17 cellular contexts compared by ENCODE assay signal in genomic region chr6:11437824-11438459, GRCh38.
DNase-seq lines count a peak whose midpoint lies in the region; ATAC-seq and TF ChIP-seq lines count a peak whose summit lies in the region.
"Had no signal": no experiment of that assay in that cellular context is flagged by ENCODE, and none has a peak within 500 bp of the region (broad histone marks: within the 10 kb centered on the region; RNA-seq: fewer than 3 reads in every experiment).

No MANE protein-coding gene starts in this region.

- no peak for TF ChIP-seq CTCF in activated CD8-positive, alpha-beta T cell treated with anti-CD3 and anti-CD28 coated beads for 36 hours (IDR thresholded peaks at IDR 0.05)
- no peak for TF ChIP-seq CTCF in VCaP (conservative IDR thresholded peaks at IDR 0.05)
- no peak for TF ChIP-seq CTCF in smooth muscle cell (IDR thresholded peaks at IDR 0.05; ENCODE audit: borderline replicate concordance, insufficient read depth, poor library complexity, severe bottlenecking)

- WGBS in smooth muscle cell (ENCODE audit: low lambda C conversion rate) = 76% methylated on average over 6 of the region's 6 CpGs

- POLR2A ChIA-PET in activated CD8-positive, alpha-beta T cell treated with anti-CD3 and anti-CD28 coated beads, Interleukin-2, amount 10 ng/mL, durations not matched to agents 7 days and 5 days (lab: Charles Lee) = interaction anchor here (0.6 kb wide), 1 partner anchor 73 kb away, joined by 3 read pairs; no protein-coding TSS in a partner anchor
- POLR2A ChIA-PET in activated CD8-positive, alpha-beta T cell treated with anti-CD3 and anti-CD28 coated beads for 36 hours (lab: Charles Lee) = no interaction called here

- H3K4me2 ChIP-seq in smooth muscle cell = no peak overlapping the region

- no peak overlapping the region for H3K4me3 Mint-ChIP-seq in activated CD8-positive, alpha-beta T cell treated with anti-CD3 and anti-CD28 coated beads, Interleukin-2, amount 10 ng/mL, durations not matched to agents 7 days and 5 days
- no peak overlapping the region for H3K4me3 Mint-ChIP-seq in activated CD8-positive, alpha-beta T cell treated with anti-CD3 and anti-CD28 coated beads for 36 hours
- H3K4me3 Mint-ChIP-seq: CD8-positive, alpha-beta memory T cell; mesothelial cell of epicardium had no signal

- H3K27ac ChIP-seq in VCaP = peak overlapping the region; percentile 4; the same call in 1 of the 2 replicates
- no peak overlapping the region for H3K27ac ChIP-seq in smooth muscle cell (ENCODE audit: low read depth)

- H3K27me3 ChIP-seq in smooth muscle cell (ENCODE audit: low read depth) = no peaks in the 10 kb centered on the region
- H3K27me3 ChIP-seq: spleen had no signal

- H3K9ac ChIP-seq in smooth muscle cell (ENCODE audit: low read depth) = no peak overlapping the region

- no peaks in the 10 kb centered on the region for H3K79me2 ChIP-seq in smooth muscle cell (ENCODE audit: low read depth)

- no peaks in the 10 kb centered on the region for H4K20me1 ChIP-seq in smooth muscle cell (ENCODE audit: low read depth)

- peak overlapping the region; percentile 12 for H3K27ac Mint-ChIP-seq in activated CD8-positive, alpha-beta T cell treated with anti-CD3 and anti-CD28 coated beads, Interleukin-2, amount 10 ng/mL, durations not matched to agents 7 days and 5 days
- no peak overlapping the region for H3K27ac Mint-ChIP-seq in activated CD8-positive, alpha-beta T cell treated with anti-CD3 and anti-CD28 coated beads for 36 hours
- H3K27ac Mint-ChIP-seq: CD8-positive, alpha-beta memory T cell; mesothelial cell of epicardium had no signal

- H3F3A ChIP-seq in smooth muscle cell (ENCODE audit: low read depth) = peaks cover 19% of the 10 kb centered on the region

- H3K27me3 Mint-ChIP-seq in activated CD8-positive, alpha-beta T cell treated with anti-CD3 and anti-CD28 coated beads, Interleukin-2, amount 10 ng/mL, durations not matched to agents 7 days and 5 days (ENCODE audit: low read depth) = no peaks in the 10 kb centered on the region
- H3K27me3 Mint-ChIP-seq in activated CD8-positive, alpha-beta T cell treated with anti-CD3 and anti-CD28 coated beads for 36 hours = no peaks in the 10 kb centered on the region

- H3K4me3 ChIP-seq in smooth muscle cell = no peak overlapping the region
- H3K4me3 ChIP-seq: spleen had no signal

- DNase-seq in activated CD8-positive, alpha-beta T cell treated with anti-CD3 and anti-CD28 coated beads, Interleukin-2, amount 10 ng/mL, durations not matched to agents 7 days and 5 days = no peak
- DNase-seq in activated CD8-positive, alpha-beta T cell treated with anti-CD3 and anti-CD28 coated beads for 36 hours = no peak
- DNase-seq in kidney tubule cell (ENCODE audit: low spot score) (peak; percentile 64), smooth muscle cell (lab: John Stamatoyannopoulos, UW; ENCODE audit: unreplicated experiment) (no peak), NCI-H2107 (lab: John Stamatoyannopoulos, UW) (no peak)
- DNase-seq: activated CD8-positive, alpha-beta memory T cell treated with anti-CD3 and anti-CD28 coated beads for 24 hours; activated effector memory CD4-positive, alpha-beta T cell treated with Interleukin-2 at 50 U/mL for 16 hours; CD8-positive, alpha-beta memory T cell; cortex of kidney; KG1; NCI-H1417; occipital lobe; spleen had no signal

- ATAC-seq in activated CD8-positive, alpha-beta T cell treated with anti-CD3 and anti-CD28 coated beads, Interleukin-2, amount 10 ng/mL, durations not matched to agents 7 days and 5 days = no peak
- no peak for ATAC-seq in activated CD8-positive, alpha-beta T cell treated with anti-CD3 and anti-CD28 coated beads for 36 hours
- ATAC-seq in HG03108 (IDR thresholded peaks at IDR 0.05; ENCODE audit: unreplicated experiment) (no peak), HG03280 (IDR thresholded peaks at IDR 0.05; ENCODE audit: unreplicated experiment) (no peak)

- peaks cover 21% of the 10 kb centered on the region for H3K4me1 Mint-ChIP-seq in activated CD8-positive, alpha-beta T cell treated with anti-CD3 and anti-CD28 coated beads, Interleukin-2, amount 10 ng/mL, durations not matched to agents 7 days and 5 days (ENCODE audit: low read depth)
- H3K4me1 Mint-ChIP-seq in activated CD8-positive, alpha-beta T cell treated with anti-CD3 and anti-CD28 coated beads for 36 hours (ENCODE audit: low read depth) = peaks cover 25% of the 10 kb centered on the region

- peaks cover 3% of the 10 kb centered on the region for H3K36me3 Mint-ChIP-seq in activated CD8-positive, alpha-beta T cell treated with anti-CD3 and anti-CD28 coated beads, Interleukin-2, amount 10 ng/mL, durations not matched to agents 7 days and 5 days (ENCODE audit: low read depth)
- H3K36me3 Mint-ChIP-seq in activated CD8-positive, alpha-beta T cell treated with anti-CD3 and anti-CD28 coated beads for 36 hours (ENCODE audit: low read depth) = no peaks in the 10 kb centered on the region
- H3K36me3 Mint-ChIP-seq: mesothelial cell of epicardium had no signal

- H2AFZ ChIP-seq in smooth muscle cell (ENCODE audit: low read depth) = peak overlapping the region; percentile 55

- H3K4me1 ChIP-seq in smooth muscle cell (ENCODE audit: low read depth) = peaks cover 10% of the 10 kb centered on the region

- H3K36me3 ChIP-seq in smooth muscle cell (ENCODE audit: low read depth) = no peaks in the 10 kb centered on the region
- H3K36me3 ChIP-seq: spleen had no signal

- intact Hi-C loops in activated CD8-positive, alpha-beta T cell treated with anti-CD3 and anti-CD28 coated beads for 36 hours (cut with micrococcal nuclease) = no loop called here

- no peaks in the 10 kb centered on the region for H3K9me3 ChIP-seq in smooth muscle cell (replicated peaks; ENCODE audit: low read depth)
- H3K9me3 ChIP-seq: spleen had no signal

- CTCF ChIA-PET in activated CD8-positive, alpha-beta T cell treated with anti-CD3 and anti-CD28 coated beads, Interleukin-2, amount 10 ng/mL, durations not matched to agents 7 days and 5 days (lab: Charles Lee) = interaction anchor here (1.0 to 1.4 kb wide), 2 partner anchors 27 to 58 kb away, joined by 4 read pairs; no protein-coding TSS in a partner anchor
- CTCF ChIA-PET in activated CD8-positive, alpha-beta T cell treated with anti-CD3 and anti-CD28 coated beads for 36 hours (lab: Charles Lee) = interaction anchor here (0.9 to 1.6 kb wide), 2 partner anchors 23 to 58 kb away, joined by 3 read pairs; no protein-coding TSS in a partner anchor

- H3K9me3 Mint-ChIP-seq in activated CD8-positive, alpha-beta T cell treated with anti-CD3 and anti-CD28 coated beads, Interleukin-2, amount 10 ng/mL, durations not matched to agents 7 days and 5 days (ENCODE audit: insufficient read depth) = peaks cover 8% of the 10 kb centered on the region
- peaks cover 2% of the 10 kb centered on the region for H3K9me3 Mint-ChIP-seq in activated CD8-positive, alpha-beta T cell treated with anti-CD3 and anti-CD28 coated beads for 36 hours
- H3K9me3 Mint-ChIP-seq: CD8-positive, alpha-beta memory T cell had no signal
